In the genomic region with DNA sequence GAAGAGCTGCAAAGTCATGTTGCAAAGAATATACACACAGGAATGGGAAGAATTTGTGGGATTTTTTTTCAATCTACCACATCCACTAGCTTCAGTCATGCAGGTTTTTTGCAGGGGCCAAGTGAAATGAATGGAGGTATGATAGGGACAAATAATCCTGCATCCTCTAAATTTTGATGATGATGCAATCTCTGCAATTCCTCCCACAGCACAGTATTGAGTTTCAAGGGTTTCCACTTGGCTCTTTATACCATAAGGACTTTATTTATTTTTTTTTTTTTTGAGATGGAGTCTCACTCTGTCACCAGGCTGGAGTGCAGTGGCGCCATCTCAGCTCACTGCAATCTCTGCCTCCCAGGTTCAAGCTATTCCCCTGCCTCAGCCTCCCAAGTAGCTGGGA, we compare ENCODE assay signal across 3 cellular contexts.
A peak's percentile ranks its signal among the peaks of the same experiment; 100 is the strongest.
TF ChIP-seq lines count a peak whose summit lies in the region.
"Not testable (repeated sequence)": the region's sequence is repeated elsewhere in the genome, so short reads cannot be mapped to it uniquely, and the experiment has no call there.

No MANE protein-coding gene starts in this region.

TF ChIP-seq in IMR-90, 13 proteins besides CTCF, POLR2A, EP300 and RAD21:
- TF ChIP-seq CEBPB (IDR thresholded peaks at IDR 0.05; ENCODE audit: low read depth, low read length), result peak; percentile 76

TF ChIP-seq in H1, 55 proteins besides CTCF, POLR2A, EP300 and RAD21:
- TF ChIP-seq CEBPB (IDR thresholded peaks at IDR 0.05; ENCODE audit: low read depth, low read length), result peak; percentile 40; the same call in 1 of the 2 replicates

TF ChIP-seq in HepG2, 621 proteins besides CTCF, POLR2A, EP300 and RAD21:
- peak; percentile 61; the same call in 1 of the 2 replicates for TF ChIP-seq ATF7 (IDR thresholded peaks at IDR 0.05)
- TF ChIP-seq ATF7 (CRISPR knock-in tag; IDR thresholded peaks at IDR 0.05), result not testable (repeated sequence)
- TF ChIP-seq CEBPB (IDR thresholded peaks at IDR 0.05; ENCODE audit: borderline replicate concordance, low read depth, low read length), result peak; percentile 30; the same call in 1 of the 2 replicates
- 0 out of 4 replicates have a peak, but pooled peaks of 1 of the 2 experiments have one; percentile 6 for TF ChIP-seq MAFK (conservative IDR thresholded peaks at IDR 0.05 in 1 of 2, IDR thresholded peaks at IDR 0.05 in 1 of 2; ENCODE audit: low read length in 2 of 2)
TF ChIP-seq in HepG2: peak in this region for 3; not testable (repeated sequence) for 618.
